8 cellular contexts compared by ENCODE assay signal in the genomic region with DNA sequence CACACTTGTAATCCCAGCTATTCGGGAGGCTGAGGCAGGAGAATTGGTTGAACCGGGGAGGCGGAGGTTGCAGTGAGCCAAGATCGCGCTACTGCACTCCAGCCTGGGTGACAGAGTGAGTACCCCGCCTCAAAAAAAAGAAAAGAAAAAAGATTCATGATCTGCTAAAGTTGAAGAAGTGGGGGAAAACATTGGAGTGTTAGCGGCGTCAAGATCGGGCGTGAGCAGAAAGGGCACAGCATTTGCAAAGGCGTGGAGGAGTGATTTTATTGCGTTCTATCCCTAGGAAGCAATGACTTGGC. TPM values are rescaled to one million over a fixed set of nuclear protein-coding genes. Genes with fewer than 3 reads are reported as not detected.
DNase-seq lines count a peak whose midpoint lies in the region; ATAC-seq and TF ChIP-seq lines count a peak whose summit lies in the region.

No MANE protein-coding gene starts in this region.

- whole genome bisulfite sequencing in stomach, 5 donors: 20 to 24% (median 21%) methylated on average over 12 of the region's 12 CpGs

- DNase-seq in activated CD4-positive, alpha-beta T cell treated with anti-CD3 and anti-CD28 coated beads for 36 hours: no peak
- no peak for DNase-seq in activated CD4-positive, alpha-beta T cell treated with anti-CD3 and anti-CD28 coated beads for 1 hour
- DNase-seq in immature natural killer cell: no peak
- no peak for DNase-seq in stomach
- no peak for DNase-seq in NCI-H774 (lab: John Stamatoyannopoulos, UW)

- peaks cover 0 to 33% (median 30%) of the 10 kb centered on the region in 4 donors for H3K36me3 ChIP-seq in stomach

- peaks cover 44% of the 10 kb centered on the region for H3K4me1 Mint-ChIP-seq in activated CD4-positive, alpha-beta T cell treated with anti-CD3 and anti-CD28 coated beads for 36 hours
- H3K4me1 Mint-ChIP-seq in activated T-helper 17 cell treated with anti-CD3 and anti-CD28 coated beads, Interleukin-2, amount 50 U/mL, for 72 hours: peaks cover 6% of the 10 kb centered on the region
- H3K4me1 Mint-ChIP-seq in immature natural killer cell: peaks cover 40 to 43% of the 10 kb centered on the region in 2 donors

- no peak for ATAC-seq in activated CD4-positive, alpha-beta T cell treated with anti-CD3 and anti-CD28 coated beads for 36 hours
- no peak for ATAC-seq in activated T-helper 17 cell treated with anti-CD3 and anti-CD28 coated beads, Interleukin-2, amount 50 U/mL, for 72 hours (replicated peaks)
- ATAC-seq in HG03025 (IDR thresholded peaks at IDR 0.05; ENCODE audit: low FRiP score, unreplicated experiment) (no peak), HG03097 (IDR thresholded peaks at IDR 0.05; ENCODE audit: low FRiP score, unreplicated experiment) (no peak)

- peak overlapping the region in 4 of 5 donors; percentile 6 to 61 (median 40) for H3K27ac ChIP-seq in stomach

- TF ChIP-seq POLR2A in stomach (IDR thresholded peaks at IDR 0.05): no peak

- TF ChIP-seq CTCF in stomach (IDR thresholded peaks at IDR 0.05): no peak

- H3K4me1 ChIP-seq in stomach: peaks cover 26 to 46% (median 39%) of the 10 kb centered on the region in 4 donors

- H3K27me3 ChIP-seq in stomach: no peaks in the 10 kb centered on the region

- no peaks in the 10 kb centered on the region for H3K9me3 ChIP-seq in stomach

- intact Hi-C loops in activated CD4-positive, alpha-beta T cell treated with anti-CD3 and anti-CD28 coated beads for 36 hours (cut with DNase I, micrococcal nuclease): loop anchor here (1.0 to 5.0 kb wide), 21 partner anchors 16 to 658 kb away; partner anchors contain the start of genes CARM1 (in 1 of the 2), CDC37 (in 1 of the 2), ILF3 (in 1 of the 2) and KRI1 (in 1 of the 2)
- intact Hi-C loops in stomach (cut with DNase I; ENCODE audit: low total_unique reads): no loop called here

- CTCF ChIA-PET in activated CD4-positive, alpha-beta T cell treated with anti-CD3 and anti-CD28 coated beads for 36 hours (lab: Charles Lee): interaction anchor here (0.7 to 4.2 kb wide), 30 partner anchors 10 to 314 kb away, joined by 3 to 48 read pairs (median 8); partner anchors contain the start of genes CDC37, QTRT1 and TMED1

- peak overlapping the region; percentile 10 to 23 (median 19) for H3K4me3 ChIP-seq in stomach

- POLR2A ChIA-PET in activated CD4-positive, alpha-beta T cell treated with anti-CD3 and anti-CD28 coated beads for 36 hours (lab: Charles Lee): interaction anchor here (0.6 to 3.4 kb wide), 11 partner anchors 13 to 156 kb away, joined by 3 to 21 read pairs (median 4); partner anchors contain the start of genes C19orf38, KRI1, QTRT1 and TMED1

- peak overlapping the region; percentile 86 for H3K27ac Mint-ChIP-seq in activated CD4-positive, alpha-beta T cell treated with anti-CD3 and anti-CD28 coated beads for 36 hours
- peak overlapping the region; percentile 87 for H3K27ac Mint-ChIP-seq in activated T-helper 17 cell treated with anti-CD3 and anti-CD28 coated beads, Interleukin-2, amount 50 U/mL, for 72 hours
- peak overlapping the region; percentile 69 to 95 (median 90) for H3K27ac Mint-ChIP-seq in immature natural killer cell

- TF ChIP-seq EP300 in stomach (IDR thresholded peaks at IDR 0.05): no peak

- H3K4me3 Mint-ChIP-seq in activated CD4-positive, alpha-beta T cell treated with anti-CD3 and anti-CD28 coated beads for 36 hours: peak overlapping the region; percentile 97
- H3K4me3 Mint-ChIP-seq in activated T-helper 17 cell treated with anti-CD3 and anti-CD28 coated beads, Interleukin-2, amount 50 U/mL, for 72 hours: peak overlapping the region; percentile 97
- peak overlapping the region; percentile 78 to 99 (median 89) for H3K4me3 Mint-ChIP-seq in immature natural killer cell

- H3K9me3 Mint-ChIP-seq in activated CD4-positive, alpha-beta T cell treated with anti-CD3 and anti-CD28 coated beads for 36 hours (ENCODE audit: low read depth): no peaks in the 10 kb centered on the region
- H3K9me3 Mint-ChIP-seq in activated T-helper 17 cell treated with anti-CD3 and anti-CD28 coated beads, Interleukin-2, amount 50 U/mL, for 72 hours: no peaks in the 10 kb centered on the region
- no peaks in the 10 kb centered on the region for H3K9me3 Mint-ChIP-seq in immature natural killer cell

- H3K36me3 Mint-ChIP-seq in activated CD4-positive, alpha-beta T cell treated with anti-CD3 and anti-CD28 coated beads for 36 hours (ENCODE audit: low read depth): peaks cover 11% of the 10 kb centered on the region
- peaks cover 13% of the 10 kb centered on the region for H3K36me3 Mint-ChIP-seq in activated T-helper 17 cell treated with anti-CD3 and anti-CD28 coated beads, Interleukin-2, amount 50 U/mL, for 72 hours (ENCODE audit: low read depth)
- H3K36me3 Mint-ChIP-seq in immature natural killer cell: no peaks in the 10 kb centered on the region

- H3K27me3 Mint-ChIP-seq in activated CD4-positive, alpha-beta T cell treated with anti-CD3 and anti-CD28 coated beads for 36 hours: no peaks in the 10 kb centered on the region
- H3K27me3 Mint-ChIP-seq in activated T-helper 17 cell treated with anti-CD3 and anti-CD28 coated beads, Interleukin-2, amount 50 U/mL, for 72 hours: no peaks in the 10 kb centered on the region
- peaks cover 0 to 12% (median 5%) of the 10 kb centered on the region in 3 donors for H3K27me3 Mint-ChIP-seq in immature natural killer cell (ENCODE audit: low read depth in 3 of 3)

RNA-seq across cellular contexts. Expression of gene DNM2, which starts 0.9 kb away (rescaled TPM):
- total RNA-seq in activated CD4-positive, alpha-beta T cell treated with anti-CD3 and anti-CD28 coated beads for 36 hours: 100 to 1,000 TPM; 167 to 185 TPM
- total RNA-seq in activated T-helper 17 cell treated with anti-CD3 and anti-CD28 coated beads, Interleukin-2, amount 50 U/mL, for 72 hours: 100 to 1,000 TPM; 185 to 209 TPM
- polyA plus RNA-seq in immature natural killer cell: 100 to 1,000 TPM in 1 of 3 donors, 10 to 100 TPM in 2; 62.9 to 170 (median 92.7) TPM
- 100 to 1,000 TPM; 270 to 541 (median 289) TPM for total RNA-seq in stomach
- polyA plus RNA-seq in stomach: 100 to 1,000 TPM in 1 of 3 donors, 10 to 100 TPM in 2; 77.8 to 130 (median 83.6) TPM

RNA-seq across cellular contexts. Expression of gene QTRT1, which starts 15.8 kb away (rescaled TPM):
- total RNA-seq in activated CD4-positive, alpha-beta T cell treated with anti-CD3 and anti-CD28 coated beads for 36 hours: 10 to 100 TPM; 51.5 to 52.8 TPM
- total RNA-seq in activated T-helper 17 cell treated with anti-CD3 and anti-CD28 coated beads, Interleukin-2, amount 50 U/mL, for 72 hours: 10 to 100 TPM; 36.9 to 61.3 TPM
- polyA plus RNA-seq in immature natural killer cell: 10 to 100 TPM; 25.5 to 48.1 (median 33.7) TPM
- 100 to 1,000 TPM in 2 of 5 donors, 10 to 100 TPM in 3; 21.7 to 104 (median 66.5) TPM for total RNA-seq in stomach
- polyA plus RNA-seq in stomach: 100 to 1,000 TPM; 113 to 153 (median 115) TPM
